Comparison of ENCODE assay signal across 15 cellular contexts in genomic region chr10:112805701-112806100, GRCh38.
"Had no signal": no experiment of that assay in that cellular context is flagged by ENCODE, and none has a peak within 500 bp of the region (broad histone marks: within the 10 kb centered on the region; RNA-seq: fewer than 3 reads in every experiment).

No MANE protein-coding gene starts in this region.

- DNase-seq: cerebellar nuclear complex; effector CD8-positive, alpha-beta T cell; foreskin melanocyte; head of caudate nucleus; mesendoderm; naive thymus-derived CD8-positive, alpha-beta T cell; ovary; stimulated activated CD4-positive, alpha-beta T cell treated with anti-CD3 and anti-CD28 coated beads, Interleukin-2, amount 100 ng/mL, for 48 hours; stimulated activated naive CD4-positive, alpha-beta T cell treated with Interleukin-2 at 50 U/mL for 16 hours; thyroid gland; upper lobe of right lung had no signal

- H3K4me3 ChIP-seq: coronary artery, hepatocyte, ovary, right atrium auricular region, smooth muscle cell, thyroid gland, upper lobe of right lung had no signal

- H3K27ac ChIP-seq: coronary artery, hepatocyte, ovary, right atrium auricular region, thyroid gland, upper lobe of right lung had no signal

- ATAC-seq: naive thymus-derived CD8-positive, alpha-beta T cell; upper lobe of right lung had no signal

- H3K4me1 ChIP-seq: right atrium auricular region, thyroid gland, upper lobe of right lung had no signal

- H3K9me3 ChIP-seq: ovary, right atrium auricular region, thyroid gland, upper lobe of right lung had no signal

- H3K36me3 ChIP-seq: ovary, right atrium auricular region, thyroid gland, upper lobe of right lung had no signal

- H3K27me3 ChIP-seq: hepatocyte, ovary, right atrium auricular region, thyroid gland, upper lobe of right lung had no signal
